In the genomic region with DNA sequence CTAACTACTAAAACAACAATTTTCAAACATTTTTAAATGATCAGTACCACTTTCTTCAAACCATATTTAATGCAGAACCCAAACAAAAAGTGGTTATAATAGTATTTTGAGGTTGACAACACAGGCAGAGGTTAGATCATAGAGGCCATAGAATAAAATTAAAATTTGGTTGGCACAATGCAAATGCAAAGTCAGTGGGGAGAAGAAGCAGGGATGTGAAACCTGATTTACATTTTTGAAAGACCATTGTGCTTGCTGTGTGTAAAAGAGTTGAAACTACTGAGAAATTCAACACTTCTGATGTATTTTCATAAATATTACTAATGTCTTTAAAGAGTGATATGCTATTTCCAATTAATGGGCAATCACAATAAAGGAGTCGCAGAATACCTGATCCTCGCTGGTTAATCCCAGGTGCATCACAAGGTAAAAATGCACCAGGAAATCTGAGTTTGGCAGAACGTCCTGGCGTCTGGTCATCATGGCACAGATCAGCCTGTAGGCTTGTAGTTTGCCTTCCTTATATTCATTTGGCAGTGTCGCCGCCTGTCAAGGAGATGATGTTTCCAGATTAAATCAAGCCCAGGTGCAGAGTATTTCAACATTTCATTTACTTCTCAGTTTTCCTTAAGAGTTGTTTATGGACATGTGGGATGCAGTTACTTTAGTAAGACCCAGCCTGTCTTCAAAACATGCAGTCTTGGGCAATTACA, we compare ENCODE assay signal across 25 cellular contexts.
"Had no signal": no experiment of that assay in that cellular context is flagged by ENCODE, and none has a peak within 500 bp of the region (broad histone marks: within the 10 kb centered on the region; RNA-seq: fewer than 3 reads in every experiment).

No MANE protein-coding gene starts in this region.

- H3K4me1 ChIP-seq: SJSA1 had no signal

- H3K4me3 ChIP-seq: cardiac muscle cell, SJSA1 had no signal

- DNase-seq: activated B cell treated with CpG ODN at 0.5 μM for 24 hours; activated CD4-positive, alpha-beta memory T cell treated with anti-CD3 and anti-CD28 coated beads for 36 hours; activated CD4-positive, alpha-beta T cell treated with anti-CD3 and anti-CD28 coated beads, Interleukin-2, amount 10 ng/mL, durations not matched to agents 7 days and 5 days; activated CD8-positive, alpha-beta memory T cell treated with anti-CD3 and anti-CD28 coated beads for 24 hours; activated gamma-delta T cell; activated naive CD4-positive, alpha-beta T cell treated with anti-CD3 and anti-CD28 coated beads for 36 hours; activated T-cell treated with anti-CD3 and anti-CD28 coated beads for 4 hours; activated T-cell treated with anti-CD3 and anti-CD28 coated beads, Interleukin-2, amount 50 U/mL, for 48 hours; amygdala; cerebellar nuclear complex; KG1; MM.1S; NCI-H1105; NCI-H146; NCI-H187 treated with DMSO at 0.1 percent for 48 hours; NCI-H2081 treated with DMSO at 0.1 percent for 48 hours; NCI-H446; NCI-H524 treated with DMSO at 0.1 percent for 48 hours; NCI-H82; PC-3; SHP77; T-helper 9 cell had no signal

- H3K9me3 ChIP-seq: SJSA1 had no signal

- H3K27ac ChIP-seq: cardiac muscle cell, SJSA1 had no signal

- H3K36me3 ChIP-seq: SJSA1 had no signal

- H3K27me3 ChIP-seq: cardiac muscle cell, SJSA1 had no signal

- ATAC-seq: activated T-helper 17 cell treated with anti-CD3 and anti-CD28 coated beads, Interleukin-2, amount 50 U/mL, for 72 hours; PC-3 had no signal
